Comparison of ENCODE assay signal across 30 cellular contexts in the genomic region with DNA sequence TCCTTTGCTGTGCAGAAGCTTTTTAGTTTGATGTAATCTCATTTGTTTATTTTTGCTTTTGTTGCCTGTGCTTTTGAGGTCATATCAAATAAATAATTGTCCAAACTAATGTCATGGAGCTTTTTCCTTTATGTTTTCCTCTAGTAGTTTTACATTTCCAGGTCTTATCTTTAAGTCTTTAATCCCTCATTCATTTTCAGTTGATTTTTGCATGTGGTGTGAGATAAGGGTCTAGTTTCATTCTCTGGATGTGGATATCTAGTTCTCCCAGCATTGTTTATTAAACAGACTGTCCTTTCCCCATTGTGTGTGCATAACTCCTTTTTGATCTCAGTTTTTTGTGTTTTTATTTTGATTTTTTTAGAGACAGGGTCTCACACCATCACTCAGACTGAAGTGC.
"Had no signal": no experiment of that assay in that cellular context is flagged by ENCODE, and none has a peak within 500 bp of the region (broad histone marks: within the 10 kb centered on the region; RNA-seq: fewer than 3 reads in every experiment).

No MANE protein-coding gene starts in this region.

- H3K9me3 ChIP-seq: neutrophil, psoas muscle, right lobe of liver, sigmoid colon, stomach, thoracic aorta, thyroid gland, tibial nerve, upper lobe of left lung, vagina had no signal

- ATAC-seq: naive thymus-derived CD8-positive, alpha-beta T cell; natural killer cell treated with Interleukin-12 subunit alpha and Interleukin-12 subunit beta and Interleukin-15 and Interleukin-18, amount 100 ng/mL, for 72 hours; psoas muscle; right cardiac atrium; right lobe of liver; stimulated activated effector memory CD8-positive, alpha-beta T cell treated with anti-CD3 and anti-CD28 coated beads, Interleukin-12 subunit alpha, Interleukin-12 subunit beta, amount 100 ng/mL, for 72 hours; stimulated activated naive B cell treated with anti-CD40 and anti-IgM and Interleukin-4, amounts not matched to agents 10 μg/mL and 1 μg/mL and 100 μg/mL, for 72 hours had no signal

- H3K4me3 Mint-ChIP-seq: naive B cell; naive thymus-derived CD8-positive, alpha-beta T cell; natural killer cell treated with Interleukin-12 subunit alpha and Interleukin-12 subunit beta and Interleukin-15 and Interleukin-18, amount 100 ng/mL, for 72 hours; nephron progenitor cell; neural crest cell; stimulated activated effector memory CD8-positive, alpha-beta T cell treated with anti-CD3 and anti-CD28 coated beads, Interleukin-12 subunit alpha, Interleukin-12 subunit beta, amount 100 ng/mL, for 72 hours; stimulated activated naive B cell treated with anti-CD40 and anti-IgM and Interleukin-4, amounts not matched to agents 10 μg/mL and 1 μg/mL and 100 μg/mL, for 72 hours had no signal

- H3K27ac Mint-ChIP-seq: naive B cell; natural killer cell treated with Interleukin-12 subunit alpha and Interleukin-12 subunit beta and Interleukin-15 and Interleukin-18, amount 100 ng/mL, for 72 hours; nephron progenitor cell; progenitor cell of endocrine pancreas; stimulated activated effector memory CD8-positive, alpha-beta T cell treated with anti-CD3 and anti-CD28 coated beads, Interleukin-12 subunit alpha, Interleukin-12 subunit beta, amount 100 ng/mL, for 72 hours; stimulated activated naive B cell treated with anti-CD40 and anti-IgM and Interleukin-4, amounts not matched to agents 10 μg/mL and 1 μg/mL and 100 μg/mL, for 72 hours had no signal

- H3K36me3 Mint-ChIP-seq: naive B cell; naive thymus-derived CD8-positive, alpha-beta T cell; natural killer cell treated with Interleukin-12 subunit alpha and Interleukin-12 subunit beta and Interleukin-15 and Interleukin-18, amount 100 ng/mL, for 72 hours; stimulated activated effector memory CD8-positive, alpha-beta T cell treated with anti-CD3 and anti-CD28 coated beads, Interleukin-12 subunit alpha, Interleukin-12 subunit beta, amount 100 ng/mL, for 72 hours; stimulated activated naive B cell treated with anti-CD40 and anti-IgM and Interleukin-4, amounts not matched to agents 10 μg/mL and 1 μg/mL and 100 μg/mL, for 72 hours had no signal

- H3K9ac ChIP-seq: parathyroid adenoma had no signal

- H3K9me3 Mint-ChIP-seq: naive B cell; naive thymus-derived CD8-positive, alpha-beta T cell; natural killer cell treated with Interleukin-12 subunit alpha and Interleukin-12 subunit beta and Interleukin-15 and Interleukin-18, amount 100 ng/mL, for 72 hours; nephron progenitor cell; neural crest cell; stimulated activated effector memory CD8-positive, alpha-beta T cell treated with anti-CD3 and anti-CD28 coated beads, Interleukin-12 subunit alpha, Interleukin-12 subunit beta, amount 100 ng/mL, for 72 hours; stimulated activated naive B cell treated with anti-CD40 and anti-IgM and Interleukin-4, amounts not matched to agents 10 μg/mL and 1 μg/mL and 100 μg/mL, for 72 hours had no signal

- H3K27me3 Mint-ChIP-seq: naive B cell; naive thymus-derived CD8-positive, alpha-beta T cell; progenitor cell of endocrine pancreas had no signal

- H3K27me3 ChIP-seq: neutrophil, sigmoid colon, thyroid gland, upper lobe of left lung, vagina had no signal

- H3K79me2 ChIP-seq: parathyroid adenoma had no signal

- H2AFZ ChIP-seq: parathyroid adenoma had no signal

- FAIRE-seq: small intestine, urothelium cell line had no signal

- H3K36me3 ChIP-seq: neutrophil, right lobe of liver, sigmoid colon, stomach, thoracic aorta, thyroid gland, tibial nerve, upper lobe of left lung, vagina had no signal

- H3K4me1 ChIP-seq: parathyroid adenoma, psoas muscle, right lobe of liver, sigmoid colon, thyroid gland, tibial nerve, vagina had no signal

- DNase-seq: naive B cell; naive thymus-derived CD8-positive, alpha-beta T cell; nephron progenitor cell; nucleus accumbens; posterior cingulate gyrus; psoas muscle; right cardiac atrium; right lobe of liver; sigmoid colon; small intestine; stimulated activated CD4-positive, alpha-beta T cell treated with anti-CD3 and anti-CD28 coated beads, Interleukin-15, amount 100 ng/mL, for 24 hours; stimulated activated CD4-positive, alpha-beta T cell treated with anti-CD3 and anti-CD28 coated beads, Interleukin-2, amount 100 ng/mL, for 24 hours; stimulated activated CD4-positive, alpha-beta T cell treated with anti-CD3 and anti-CD28 coated beads, Interleukin-2, amount 100 ng/mL, for 48 hours; stimulated activated CD4-positive, alpha-beta T cell treated with anti-CD3 and anti-CD28 coated beads, Interleukin-4, amount 100 ng/mL, for 24 hours; stimulated activated naive B cell treated with anti-CD40 and anti-IgM and Interleukin-4, amounts not matched to agents 10 μg/mL and 1 μg/mL and 100 μg/mL, for 72 hours; stimulated activated naive CD4-positive, alpha-beta T cell treated with Interleukin-2 at 50 U/mL for 16 hours; stomach; thyroid gland; trophoblast cell; upper lobe of left lung had no signal

- H3K4me3 ChIP-seq: psoas muscle, right lobe of liver, sigmoid colon, stomach, thoracic aorta, thyroid gland, tibial nerve, upper lobe of left lung, vagina had no signal

- H3K4me1 Mint-ChIP-seq: nephron progenitor cell; stimulated activated effector memory CD8-positive, alpha-beta T cell treated with anti-CD3 and anti-CD28 coated beads, Interleukin-12 subunit alpha, Interleukin-12 subunit beta, amount 100 ng/mL, for 72 hours had no signal

- H3K27ac ChIP-seq: neutrophil, parathyroid adenoma, psoas muscle, right lobe of liver, sigmoid colon, stomach, thoracic aorta, thyroid gland, tibial nerve, upper lobe of left lung, vagina had no signal
